12 cellular contexts compared by ENCODE assay signal in the genomic region with DNA sequence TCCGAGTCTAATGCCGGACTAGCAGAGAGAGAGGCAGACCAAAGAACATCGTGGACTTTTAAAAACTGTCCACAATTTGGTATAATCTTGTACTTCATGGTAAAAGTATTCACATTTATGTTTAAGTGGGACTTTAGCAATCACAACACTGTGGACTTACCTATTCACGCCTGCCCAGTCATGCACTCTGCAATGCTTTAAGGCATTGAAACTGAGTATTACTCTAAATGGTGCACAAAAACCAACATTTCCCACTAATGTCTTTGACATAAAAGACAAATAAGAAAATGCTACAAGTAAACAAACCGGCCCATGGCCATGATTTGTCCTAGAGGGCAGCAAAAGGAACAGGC.
DNase-seq lines count a peak whose midpoint lies in the region; ATAC-seq and TF ChIP-seq lines count a peak whose summit lies in the region.
"Had no signal": no experiment of that assay in that cellular context is flagged by ENCODE, and none has a peak within 500 bp of the region (broad histone marks: within the 10 kb centered on the region; RNA-seq: fewer than 3 reads in every experiment).

No MANE protein-coding gene starts in this region.

- H3K9me3 Mint-ChIP-seq in GM23338, result no peaks in the 10 kb centered on the region
- H3K9me3 Mint-ChIP-seq in H9, result no peaks in the 10 kb centered on the region
- H3K9me3 Mint-ChIP-seq: naive thymus-derived CD4-positive, alpha-beta T cell; stimulated activated effector memory CD8-positive, alpha-beta T cell treated with anti-CD3 and anti-CD28 coated beads, Interleukin-12 subunit alpha, Interleukin-12 subunit beta, amount 100 ng/mL, for 72 hours had no signal

- H3K27ac ChIP-seq in GM23338 (ENCODE audit: low read depth) (peak overlapping the region; percentile 57; the same call in 1 of the 2 replicates), RWPE2 (ENCODE audit: poor library complexity, severe bottlenecking) (peak overlapping the region; percentile 7), esophagus muscularis mucosa (replicated peaks in 1 of 4) (peak overlapping the region; percentile 60 to 76 (median 64)), sigmoid colon (peak overlapping the region; percentile 57 to 73 (median 68)), H9 (ENCODE audit: insufficient read length, low read depth, low read length) (no peak overlapping the region)

- H2BK12ac ChIP-seq in H9 (ENCODE audit: insufficient read length, low read depth, low read length), result no peak overlapping the region

- ATAC-seq in GM23338 (no peak), RWPE2 (ENCODE audit: low read depth) (no peak)

- H3K27me3 Mint-ChIP-seq in GM23338 (ENCODE audit: insufficient read depth, low read depth, poor library complexity), result no peaks in the 10 kb centered on the region
- no peaks in the 10 kb centered on the region for H3K27me3 Mint-ChIP-seq in H9 (ENCODE audit: low read depth)
- H3K27me3 Mint-ChIP-seq: naive thymus-derived CD4-positive, alpha-beta T cell had no signal

- DNase-seq in GM23338 (ENCODE audit: low spot score) (no peak), RWPE2 (ENCODE audit: low spot score) (no peak), esophagus muscularis mucosa (ENCODE audit: extremely low spot score) (no peak), sigmoid colon (no peak), H9 (no peak), GDM1 (lab: John Stamatoyannopoulos, UW) (no peak), DMS153 treated with DMSO at 0.1 percent for 48 hours (lab: John Stamatoyannopoulos, UW; ENCODE audit: unreplicated experiment) (no peak)
- DNase-seq: activated CD8-positive, alpha-beta memory T cell treated with anti-CD3 and anti-CD28 coated beads, Interleukin-2, amount 50 U/mL, for 4 hours; Caco-2; T-helper 9 cell had no signal

- H3K4me1 Mint-ChIP-seq in GM23338 (peaks cover 55% of the 10 kb centered on the region), H9 (peaks cover 29 to 51% of the 10 kb centered on the region in 2 experiments)

- H3K4me1 ChIP-seq in GM23338 (ENCODE audit: insufficient read depth), result peaks cover 54% of the 10 kb centered on the region
- H3K4me1 ChIP-seq in RWPE2 (ENCODE audit: insufficient read depth, poor library complexity, severe bottlenecking), result peaks cover 33% of the 10 kb centered on the region
- peaks cover 64 to 87% (median 83%) of the 10 kb centered on the region in 4 donors for H3K4me1 ChIP-seq in esophagus muscularis mucosa
- H3K4me1 ChIP-seq in sigmoid colon, result peaks cover 0 to 79% (median 67%) of the 10 kb centered on the region in 4 donors
- H3K4me1 ChIP-seq in H9 (ENCODE audit: insufficient read depth, low read length), result peaks cover 6% of the 10 kb centered on the region; the same call in 1 of the 2 replicates

- WGBS in esophagus muscularis mucosa, result 69% methylated on average over 5 of the region's 5 CpGs
- WGBS in sigmoid colon, 2 donors, result 27 to 92% methylated on average over 5 of the region's 5 CpGs
- no CpG with 5 or more reads among the region's 5 CpGs for WGBS in H9 (ENCODE audit: extremely low coverage, insufficient read length, low lambda C conversion rate)

- H2BK5ac ChIP-seq in H9 (ENCODE audit: insufficient read length, low read length), result no peak overlapping the region

- no peak overlapping the region for H3K4ac ChIP-seq in H9 (ENCODE audit: low read depth, low read length)

- H3K36me3 ChIP-seq in GM23338 (ENCODE audit: insufficient read depth) (no peaks in the 10 kb centered on the region), RWPE2 (ENCODE audit: low read depth) (peaks cover 4% of the 10 kb centered on the region; the same call in 1 of the 2 replicates), esophagus muscularis mucosa (peaks cover 0 to 6% (median 3%) of the 10 kb centered on the region in 4 donors), sigmoid colon (peaks cover 0 to 6% (median under 1%) of the 10 kb centered on the region in 4 donors)

- H3K27me3 ChIP-seq in GM23338 (ENCODE audit: insufficient read depth) (no peaks in the 10 kb centered on the region), RWPE2 (ENCODE audit: insufficient read depth, poor library complexity, severe bottlenecking) (no peaks in the 10 kb centered on the region), esophagus muscularis mucosa (no peaks in the 10 kb centered on the region), sigmoid colon (no peaks in the 10 kb centered on the region), H9 (ENCODE audit: insufficient read depth, low read length) (no peaks in the 10 kb centered on the region)

- no peak overlapping the region for H4K8ac ChIP-seq in H9 (replicated peaks; ENCODE audit: insufficient read length, low read depth, low read length)

- no peak overlapping the region for H2AFZ ChIP-seq in GM23338
- no peak overlapping the region for H2AFZ ChIP-seq in H9 (ENCODE audit: low read length)

- H3K9me3 ChIP-seq in RWPE2 (ENCODE audit: severe bottlenecking) (no peaks in the 10 kb centered on the region), esophagus muscularis mucosa (no peaks in the 10 kb centered on the region), sigmoid colon (no peaks in the 10 kb centered on the region), H9 (ENCODE audit: control insufficient read depth, low read depth, low read length) (no peaks in the 10 kb centered on the region)
- H3K9me3 ChIP-seq: Caco-2 had no signal

- TF ChIP-seq POLR2A in esophagus muscularis mucosa (IDR thresholded peaks at IDR 0.05; ENCODE audit: low read depth) (no peak), sigmoid colon (IDR thresholded peaks at IDR 0.05) (no peak)

- H3K14ac ChIP-seq in H9 (ENCODE audit: insufficient read depth, low read length), result no peak overlapping the region

- no peak overlapping the region for H2BK120ac ChIP-seq in H9 (ENCODE audit: low read depth, low read length, poor library complexity, severe bottlenecking)

- no peak overlapping the region for H4K5ac ChIP-seq in H9 (ENCODE audit: insufficient read length, low read depth, low read length)

- no peak overlapping the region for H3K4me3 ChIP-seq in GM23338
- no peak overlapping the region for H3K4me3 ChIP-seq in RWPE2 (ENCODE audit: severe bottlenecking)
- peak overlapping the region in 2 of 4 donors; percentile 0 to 31 for H3K4me3 ChIP-seq in esophagus muscularis mucosa
- no peak overlapping the region for H3K4me3 ChIP-seq in sigmoid colon

- H3K9ac ChIP-seq in H9 (ENCODE audit: extremely low read depth, insufficient read length, low read length), result no peak overlapping the region

- no peaks in the 10 kb centered on the region; the same call in 1 of the 2 replicates for H4K20me1 ChIP-seq in GM23338 (replicated peaks; ENCODE audit: insufficient read depth)
- H4K20me1 ChIP-seq in H9 (ENCODE audit: control insufficient read depth, insufficient read depth, insufficient read length), result no peaks in the 10 kb centered on the region

- no peaks in the 10 kb centered on the region for H3F3A ChIP-seq in GM23338 (replicated peaks; ENCODE audit: low read depth)

- H3K4me3 Mint-ChIP-seq in GM23338 (no peak overlapping the region), H9 (no peak overlapping the region)
- H3K4me3 Mint-ChIP-seq: stimulated activated effector memory CD8-positive, alpha-beta T cell treated with anti-CD3 and anti-CD28 coated beads, Interleukin-12 subunit alpha, Interleukin-12 subunit beta, amount 100 ng/mL, for 72 hours had no signal

- no peak overlapping the region for H2BK15ac ChIP-seq in H9 (ENCODE audit: low read depth, low read length)

- H3K79me2 ChIP-seq in GM23338 (replicated peaks; ENCODE audit: insufficient read depth), result no peaks in the 10 kb centered on the region; the same call in 1 of the 2 replicates
- no peaks in the 10 kb centered on the region for H3K79me2 ChIP-seq in H9 (ENCODE audit: insufficient read depth, low read length)

- H3K18ac ChIP-seq in H9 (ENCODE audit: insufficient read length, low read depth, low read length), result no peak overlapping the region

- H2BK20ac ChIP-seq in H9 (ENCODE audit: low read depth, low read length, poor library complexity, severe bottlenecking), result no peak overlapping the region

- H3K4me2 ChIP-seq in GM23338, result peak overlapping the region; percentile 58
- no peak overlapping the region for H3K4me2 ChIP-seq in H9 (ENCODE audit: insufficient read depth, insufficient read length, low read length)

- no peaks in the 10 kb centered on the region for H3K79me1 ChIP-seq in H9 (ENCODE audit: insufficient read depth, low read depth, low read length, poor library complexity, severe bottlenecking)

- intact Hi-C loops in esophagus muscularis mucosa (cut with DNase I), result loop anchor here (5.0 kb wide), 1 partner anchor 43 kb away; no protein-coding TSS in a partner anchor
- intact Hi-C loops in sigmoid colon (cut with DNase I), result loop anchor here (5.0 kb wide), 1 partner anchor 93 kb away; a partner anchor contains a TSS

- H2AK5ac ChIP-seq in H9 (ENCODE audit: insufficient read length, low read length), result no peak overlapping the region

- peaks cover 4% of the 10 kb centered on the region; the same call in 1 of the 2 replicates for H3K9me2 ChIP-seq in GM23338 (ENCODE audit: insufficient read depth)

- no peak overlapping the region for H3K23ac ChIP-seq in H9 (ENCODE audit: insufficient read length, low read depth, low read length)

- H3T11ph ChIP-seq in H9 (ENCODE audit: low read length), result no peak overlapping the region

- H3K27ac Mint-ChIP-seq in GM23338, result no peak overlapping the region
- H3K27ac Mint-ChIP-seq in H9, result 0 out of 7 replicates have a peak overlapping the region, but pooled peaks of 1 of the 3 experiments have one; percentile 13
- H3K27ac Mint-ChIP-seq: stimulated activated effector memory CD8-positive, alpha-beta T cell treated with anti-CD3 and anti-CD28 coated beads, Interleukin-12 subunit alpha, Interleukin-12 subunit beta, amount 100 ng/mL, for 72 hours had no signal

- no peak overlapping the region for H4K91ac ChIP-seq in H9 (ENCODE audit: insufficient read length, low read depth, low read length)

- H3K23me2 ChIP-seq in H9 (ENCODE audit: insufficient read length, low read depth, low read length, poor library complexity, severe bottlenecking), result no peaks in the 10 kb centered on the region

- TF ChIP-seq EP300 in esophagus muscularis mucosa (IDR thresholded peaks at IDR 0.05) (no peak), sigmoid colon (IDR thresholded peaks at IDR 0.05) (no peak)

- H3K36me3 Mint-ChIP-seq in GM23338 (ENCODE audit: low read depth) (peaks cover 7% of the 10 kb centered on the region; the same call in 1 of the 3 replicates), H9 (ENCODE audit: insufficient read depth in 1 of 3, low read depth in 3 of 3) (peaks cover 5 to 7% (median 7%) of the 10 kb centered on the region in 3 experiments; a peak in 6 of 7 replicates)

- TF ChIP-seq CTCF in GM23338 (conservative IDR thresholded peaks at IDR 0.05; ENCODE audit: low read depth in 2 of 2), result no peak
- no peak for TF ChIP-seq CTCF in RWPE2 (IDR thresholded peaks at IDR 0.05; ENCODE audit: poor library complexity, severe bottlenecking)
- TF ChIP-seq CTCF in esophagus muscularis mucosa (IDR thresholded peaks at IDR 0.05), result no peak
- TF ChIP-seq CTCF in sigmoid colon (IDR thresholded peaks at IDR 0.05), result no peak
- no peak for TF ChIP-seq CTCF in H9 (conservative IDR thresholded peaks at IDR 0.05)

- no peak overlapping the region for H3K56ac ChIP-seq in H9 (ENCODE audit: insufficient read length, low read depth, low read length)

TF ChIP-seq in GM23338, 12 proteins besides CTCF, POLR2A, EP300 and RAD21 (continues in another document):
- no peak for TF ChIP-seq CREB1 (CRISPR knock-in tag; IDR thresholded peaks at IDR 0.05; ENCODE audit: low read depth)
